Comparison of ENCODE assay signal across 8 cellular contexts in the genomic region with DNA sequence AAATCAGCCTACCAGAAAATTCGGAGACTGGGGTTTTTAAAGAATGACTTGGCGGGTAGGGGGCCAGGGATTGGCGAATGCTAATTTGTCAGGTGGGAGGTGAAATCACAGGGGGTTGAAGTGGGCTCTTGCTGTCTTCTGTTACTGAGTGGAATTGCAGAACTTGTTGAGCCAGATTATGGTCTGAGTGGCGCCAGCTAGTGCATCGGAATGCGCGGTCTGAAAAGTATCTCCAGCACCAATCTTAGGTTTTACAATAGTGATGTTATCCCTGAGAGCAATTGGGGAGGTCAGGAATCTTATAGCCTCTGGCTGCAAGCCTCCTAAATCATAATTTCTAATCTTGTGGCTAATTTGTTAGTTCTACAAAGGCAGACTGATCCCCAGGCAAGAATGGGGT. TPM values are rescaled to one million over a fixed set of nuclear protein-coding genes. Genes with fewer than 3 reads are reported as not detected.
DNase-seq lines count a peak whose midpoint lies in the region; ATAC-seq and TF ChIP-seq lines count a peak whose summit lies in the region.

No MANE protein-coding gene starts in this region.

- H3K36me3 ChIP-seq in breast epithelium: no peaks in the 10 kb centered on the region
- H3K36me3 ChIP-seq in mucosa of stomach (ENCODE audit: control insufficient read depth, insufficient read depth, low read length): no peaks in the 10 kb centered on the region
- H3K36me3 ChIP-seq in vagina: no peaks in the 10 kb centered on the region
- no peaks in the 10 kb centered on the region; the same call in 1 of the 2 replicates for H3K36me3 ChIP-seq in HAP-1 (replicated peaks)

- ATAC-seq in right cardiac atrium (no peak), left cardiac atrium (no peak), GM19035 (IDR thresholded peaks at IDR 0.05; ENCODE audit: unreplicated experiment) (no peak)

- intact Hi-C loops in right cardiac atrium (cut with DNase I): loop anchor here in 1 of 4 donors (10.0 kb wide), 1 partner anchor 271 kb away; a partner anchor contains a TSS
- intact Hi-C loops in left cardiac atrium (cut with DNase I): loop anchor here in 1 of 2 donors (10.0 kb wide), 1 partner anchor 109 kb away; no protein-coding TSS in a partner anchor
- intact Hi-C loops in breast epithelium (cut with DNase I; ENCODE audit: low total_unique reads): no loop called here
- intact Hi-C loops in vagina (cut with DNase I): no loop called here

- no peak overlapping the region for H3K27ac ChIP-seq in right cardiac atrium (ENCODE audit: low read length)
- peak overlapping the region; percentile 90 to 96 for H3K27ac ChIP-seq in breast epithelium
- peak overlapping the region; percentile 95 for H3K27ac ChIP-seq in vagina

- TF ChIP-seq POLR2A in breast epithelium (IDR thresholded peaks at IDR 0.05) (no peak), vagina (IDR thresholded peaks at IDR 0.05) (no peak)

- H3K9me3 ChIP-seq in right cardiac atrium (ENCODE audit: control insufficient read depth, low read length): no peaks in the 10 kb centered on the region
- no peaks in the 10 kb centered on the region for H3K9me3 ChIP-seq in breast epithelium
- no peaks in the 10 kb centered on the region for H3K9me3 ChIP-seq in mucosa of stomach (ENCODE audit: control insufficient read depth, low read length)
- H3K9me3 ChIP-seq in vagina: no peaks in the 10 kb centered on the region
- peaks cover 2% of the 10 kb centered on the region; the same call in 1 of the 2 replicates for H3K9me3 ChIP-seq in HAP-1

- in situ Hi-C loops in HAP-1 (cut with MboI; ENCODE audit: low sequenced_read_pairs): no loop called here

- H3K9ac ChIP-seq in mucosa of stomach (ENCODE audit: low read length): peak overlapping the region; percentile 97

- TF ChIP-seq CTCF in breast epithelium (IDR thresholded peaks at IDR 0.05) (no peak), vagina (IDR thresholded peaks at IDR 0.05) (no peak)

- WGBS in right cardiac atrium: 83% methylated on average over 7 of the region's 7 CpGs

- H3K27me3 ChIP-seq in right cardiac atrium (ENCODE audit: control insufficient read depth, insufficient read depth) (no peaks in the 10 kb centered on the region), breast epithelium (no peaks in the 10 kb centered on the region), mucosa of stomach (ENCODE audit: control insufficient read depth, insufficient read depth, low read length) (no peaks in the 10 kb centered on the region), vagina (no peaks in the 10 kb centered on the region), HAP-1 (ENCODE audit: low read depth) (no peaks in the 10 kb centered on the region)

- H3K4me3 ChIP-seq in right cardiac atrium (ENCODE audit: low read length) (peak overlapping the region; percentile 80), breast epithelium (peak overlapping the region in 2 of 3 donors; percentile 76 to 99), mucosa of stomach (ENCODE audit: low read length) (peak overlapping the region; percentile 96), vagina (peak overlapping the region; percentile 96 to 100), HAP-1 (no peak overlapping the region)

- DNase-seq in right cardiac atrium (no peak), left cardiac atrium (no peak), breast epithelium (ENCODE audit: low spot score in 2 of 2) (peak in 1 of 2 donors; percentile 37), vagina (ENCODE audit: extremely low spot score in 2 of 2) (no peak), HAP-1 (ENCODE audit: low spot score in 2 of 2) (no peak), DMS 273 treated with DMSO at 0.1 percent for 48 hours (lab: John Stamatoyannopoulos, UW) (no peak)

- H3K4me1 ChIP-seq in right cardiac atrium (ENCODE audit: control insufficient read depth, insufficient read depth, low read length) (no peaks in the 10 kb centered on the region), breast epithelium (peaks cover 0 to 7% of the 10 kb centered on the region in 2 donors), mucosa of stomach (ENCODE audit: control insufficient read depth, insufficient read depth, low read length) (peaks cover 5% of the 10 kb centered on the region), vagina (peaks cover 31% of the 10 kb centered on the region), HAP-1 (peaks cover 8% of the 10 kb centered on the region)

RNA-seq across cellular contexts. Expression of a gene that starts 0.8 kb away (rescaled TPM):
- total RNA-seq in right cardiac atrium (10 to 100 TPM; 43.1 to 47.4 (median 45.4) TPM), left cardiac atrium (10 to 100 TPM; 40.4 to 40.7 TPM), breast epithelium (100 to 1,000 TPM; 118 to 146 (median 123) TPM), vagina (101 TPM)
- 26.2 TPM for polyA plus RNA-seq in right cardiac atrium
